Comparison of ENCODE assay signal across 17 cellular contexts in the genomic region with DNA sequence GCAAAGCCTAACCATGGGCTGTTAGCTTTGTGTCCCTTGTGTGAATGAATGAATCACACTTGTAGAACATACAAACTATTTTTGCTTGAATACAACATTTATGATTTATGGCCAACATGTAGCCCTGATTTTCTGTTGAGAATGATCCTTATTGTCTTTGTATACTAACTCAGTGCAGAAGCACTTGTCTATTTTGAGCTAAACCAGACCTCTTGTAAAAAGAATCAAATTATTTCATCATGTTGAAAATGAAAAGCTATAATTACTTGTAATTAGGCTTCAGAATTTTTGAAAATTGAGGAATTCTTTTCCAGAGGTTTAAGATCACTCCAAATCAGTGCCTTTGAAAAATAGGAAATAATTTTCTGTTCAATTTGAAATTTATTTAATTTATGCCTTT.
DNase-seq lines count a peak whose midpoint lies in the region; TF ChIP-seq lines count a peak whose summit lies in the region.
"Had no signal": no experiment of that assay in that cellular context is flagged by ENCODE, and none has a peak within 500 bp of the region (broad histone marks: within the 10 kb centered on the region; RNA-seq: fewer than 3 reads in every experiment).

No MANE protein-coding gene starts in this region.

- no peak overlapping the region for H3K4me2 ChIP-seq in smooth muscle cell
- H3K4me2 ChIP-seq: BLaER1 treated with 17β-estradiol and CSF1 and Interleukin-3, amounts not matched to agents 10 nM and 100 nM had no signal

- no peak overlapping the region for H3K9ac ChIP-seq in SK-N-MC (ENCODE audit: insufficient read length)
- H3K9ac ChIP-seq in smooth muscle cell (ENCODE audit: low read depth) = no peak overlapping the region
- H3K9ac ChIP-seq: BLaER1 treated with 17β-estradiol and CSF1 and Interleukin-3, amounts not matched to agents 10 nM and 100 nM had no signal

- H3K9me3 ChIP-seq in SK-N-MC (ENCODE audit: low read depth, low read length) = no peaks in the 10 kb centered on the region
- H3K9me3 ChIP-seq in smooth muscle cell (replicated peaks; ENCODE audit: low read depth) = no peaks in the 10 kb centered on the region

- peak; percentile 28 for DNase-seq in NCI-H1105 treated with DMSO at 0.1 percent for 48 hours (lab: John Stamatoyannopoulos, UW)
- DNase-seq in NCI-H1105 (lab: John Stamatoyannopoulos, UW) = no peak
- DNase-seq in SK-N-MC (ENCODE audit: low read depth, low spot score) = no peak
- DNase-seq in fibroblast of mammary gland (ENCODE audit: low read depth) = peak; percentile 11
- DNase-seq in smooth muscle cell (lab: John Stamatoyannopoulos, UW; ENCODE audit: unreplicated experiment) = no peak
- no peak for DNase-seq in NCI-H2029 (lab: John Stamatoyannopoulos, UW)
- no peak for DNase-seq in activated effector memory CD4-positive, alpha-beta T cell treated with Interleukin-2 at 50 U/mL for 16 hours
- no peak for DNase-seq in hippocampal formation (lab: John Stamatoyannopoulos, UW)
- DNase-seq: CD8-positive, alpha-beta T cell; H7; NCI-H146; NCI-H2029 treated with DMSO at 0.1 percent for 48 hours; NCI-H446 treated with DMSO at 0.1 percent for 48 hours; NK-92 treated with Interleukin-12 subunit alpha and Interleukin-12 subunit beta, amount 100 ng/mL, for 24 hours; SIG-M5 had no signal

- peaks cover 5% of the 10 kb centered on the region for H4K20me1 ChIP-seq in smooth muscle cell (ENCODE audit: low read depth)

- H3K79me2 ChIP-seq in smooth muscle cell (ENCODE audit: low read depth) = no peaks in the 10 kb centered on the region

- no peak for TF ChIP-seq CTCF in fibroblast of mammary gland (conservative IDR thresholded peaks at IDR 0.05; ENCODE audit: control insufficient read depth, insufficient read depth, low read depth, low read length)
- TF ChIP-seq CTCF in smooth muscle cell (IDR thresholded peaks at IDR 0.05; ENCODE audit: borderline replicate concordance, insufficient read depth, poor library complexity, severe bottlenecking) = no peak

- no peaks in the 10 kb centered on the region for H3K27me3 ChIP-seq in smooth muscle cell (ENCODE audit: low read depth)
- H3K27me3 ChIP-seq: BLaER1 treated with 17β-estradiol and CSF1 and Interleukin-3, amounts not matched to agents 10 nM and 100 nM had no signal

- H3K4me3 ChIP-seq in SK-N-MC = peak overlapping the region; percentile 22; the same call in 1 of the 2 replicates
- H3K4me3 ChIP-seq in fibroblast of mammary gland (ENCODE audit: control insufficient read depth, low read depth, low read length) = no peak overlapping the region
- no peak overlapping the region for H3K4me3 ChIP-seq in smooth muscle cell
- H3K4me3 ChIP-seq: BLaER1 treated with 17β-estradiol and CSF1 and Interleukin-3, amounts not matched to agents 10 nM and 100 nM had no signal

- H3K36me3 ChIP-seq in SK-N-MC (ENCODE audit: insufficient read depth, low read length) = no peaks in the 10 kb centered on the region; the same call in 1 of the 2 replicates
- H3K36me3 ChIP-seq in smooth muscle cell (ENCODE audit: low read depth) = no peaks in the 10 kb centered on the region

- H3K27ac ChIP-seq in SK-N-MC (no peak overlapping the region), smooth muscle cell (ENCODE audit: low read depth) (peak overlapping the region; percentile 26)
- H3K27ac ChIP-seq: 22Rv1; BLaER1 treated with 17β-estradiol and CSF1 and Interleukin-3, amounts not matched to agents 10 nM and 100 nM had no signal

- H2AFZ ChIP-seq in smooth muscle cell (ENCODE audit: low read depth) = no peak overlapping the region

- no peaks in the 10 kb centered on the region for H3F3A ChIP-seq in smooth muscle cell (ENCODE audit: low read depth)

- H3K4me1 ChIP-seq in smooth muscle cell (ENCODE audit: low read depth) = no peaks in the 10 kb centered on the region

Comparison
In these comparisons a context has a peak if more than half of its experiments do, and no peak if none do; other contexts are left out.
1. DNase-seq: peak in NCI-H1105 treated with DMSO at 0.1 percent for 48 hours (single experiment) and fibroblast of mammary gland (single experiment); none in NCI-H1105 (single experiment), SK-N-MC (single experiment), smooth muscle cell (single experiment), NCI-H2029 (single experiment), activated effector memory CD4-positive, alpha-beta T cell treated with Interleukin-2 at 50 U/mL for 16 hours (single experiment) and hippocampal formation (0 of 2).